ENCODE assay signal across 8 cellular contexts in the genomic region with DNA sequence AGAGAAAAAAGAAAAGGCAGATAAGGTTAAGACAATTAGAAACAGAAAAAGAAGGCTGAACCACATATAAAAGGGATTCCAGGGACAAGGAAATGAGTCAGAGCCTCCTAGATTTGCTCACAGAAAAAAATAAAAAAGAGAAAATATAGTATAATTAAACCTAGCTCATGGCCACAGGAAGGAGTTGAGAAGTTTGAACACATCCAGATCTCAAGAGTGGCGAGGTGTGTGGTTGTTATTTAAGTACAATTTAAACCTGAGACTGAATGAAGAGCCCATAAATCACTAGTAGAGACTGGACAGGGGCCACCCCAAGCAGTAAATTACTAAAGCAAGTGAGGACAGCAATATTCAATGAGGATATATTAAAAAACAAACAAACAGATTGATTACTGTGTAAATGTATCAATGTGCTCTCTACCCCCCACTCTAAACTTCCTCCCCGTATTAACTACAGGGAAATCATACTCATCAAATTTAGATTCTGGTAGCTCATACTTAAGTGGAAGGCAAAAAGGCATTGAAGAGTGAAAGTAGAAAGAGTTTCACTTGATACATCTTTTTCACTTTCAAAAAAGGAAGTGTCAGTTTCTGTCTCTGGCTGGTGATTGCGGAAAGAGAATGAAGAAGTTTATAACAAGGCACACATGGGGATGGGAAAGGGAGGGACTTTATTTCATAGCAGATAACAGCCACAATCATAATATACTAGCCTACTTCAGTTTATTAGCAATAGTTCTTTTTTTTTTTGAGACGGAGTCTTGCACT. TPM values are rescaled to one million over a fixed set of nuclear protein-coding genes. Genes with fewer than 3 reads are reported as not detected.
DNase-seq lines count a peak whose midpoint lies in the region; ATAC-seq, FAIRE-seq and TF ChIP-seq lines count a peak whose summit lies in the region.

No MANE protein-coding gene starts in this region.

- FAIRE-seq in bronchial epithelial cell (lab: Jason Lieb, UNC) = no peak

- no peak for TF ChIP-seq CTCF in bronchial epithelial cell (IDR thresholded peaks at IDR 0.05; ENCODE audit: insufficient read depth, low read length, severe bottlenecking)

- peak; percentile 90 for ATAC-seq in GM18498 (IDR thresholded peaks at IDR 0.05; ENCODE audit: unreplicated experiment)
- peak; percentile 94 for ATAC-seq in GM21723 (IDR thresholded peaks at IDR 0.05; ENCODE audit: unreplicated experiment)

- no peak overlapping the region for H3K4me3 ChIP-seq in bronchial epithelial cell (ENCODE audit: low read depth, low read length)

- DNase-seq in KG1 (lab: John Stamatoyannopoulos, UW) (peak; percentile 58), bronchial epithelial cell (ENCODE audit: low read depth) (peak; percentile 44), stromal cell of bone marrow (ENCODE audit: low read depth) (peak; percentile 18), HuH-7 (ENCODE audit: low spot score) (no peak), H4 (ENCODE audit: low spot score) (no peak)
- DNase-seq in central memory CD4-positive, alpha-beta T cell = no peak

- H3K36me3 ChIP-seq in bronchial epithelial cell (ENCODE audit: control insufficient read depth, insufficient read depth, low read length) = no peaks in the 10 kb centered on the region

- H3K27me3 ChIP-seq in bronchial epithelial cell (ENCODE audit: control insufficient read depth, insufficient read depth, low read length) = no peaks in the 10 kb centered on the region

RNA-seq across cellular contexts. Expression of a gene that starts 49.3 kb away (rescaled TPM):
- total RNA-seq in bronchial epithelial cell = 17.6 and 22.3 TPM in 2 replicates
- 10.7 and 13.5 TPM in 2 replicates for total RNA-seq in H4 (2014; rRNA removed; shearing (Covaris generic))

Comparison
In these comparisons a context has a peak if more than half of its experiments do, and no peak if none do; other contexts are left out.
1. DNase-seq: peak in KG1 (single experiment), bronchial epithelial cell (single experiment) and stromal cell of bone marrow (single experiment); none in HuH-7 (single experiment), central memory CD4-positive, alpha-beta T cell (single experiment) and H4 (single experiment).